Comparison of ENCODE assay signal across 8 cellular contexts in the genomic region with DNA sequence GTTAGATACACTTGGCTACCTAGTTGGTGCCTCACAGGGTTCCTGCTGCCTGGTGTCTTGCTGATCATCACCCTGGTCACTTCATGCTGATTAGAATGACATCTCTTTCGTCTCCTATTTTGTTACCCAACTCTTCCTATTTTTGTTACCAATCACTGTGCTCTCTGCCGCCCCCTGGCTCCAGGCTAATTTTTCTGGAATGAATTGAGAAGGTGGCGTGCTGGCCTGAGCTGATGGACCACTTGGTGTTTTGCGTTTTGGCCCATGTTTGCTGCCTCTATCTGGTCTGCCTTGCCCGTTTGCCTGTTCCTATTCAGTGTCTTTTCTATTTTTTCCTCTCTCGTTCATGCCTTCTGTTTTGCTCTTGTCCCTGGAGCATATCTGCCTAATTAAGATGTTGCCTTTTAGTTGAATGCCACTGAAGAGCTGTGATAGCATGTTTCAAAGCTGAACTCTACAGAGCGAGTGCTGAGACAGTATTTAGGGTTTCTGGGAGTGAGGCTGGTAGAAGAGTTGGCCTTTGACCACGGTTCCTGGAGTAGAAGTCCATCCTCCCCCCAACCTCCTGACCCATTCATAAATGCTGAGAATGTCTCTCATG. TPM values are rescaled to one million over a fixed set of nuclear protein-coding genes. Genes with fewer than 3 reads are reported as not detected.
DNase-seq lines count a peak whose midpoint lies in the region; ATAC-seq, FAIRE-seq and TF ChIP-seq lines count a peak whose summit lies in the region.

No MANE protein-coding gene starts in this region.

- no peaks in the 10 kb centered on the region for H3K27me3 ChIP-seq in GM12878 (replicated peaks in 1 of 2; ENCODE audit: control insufficient read depth in 2 of 2, insufficient read depth in 2 of 2, low read length in 1 of 2)
- H3K27me3 ChIP-seq in thyroid gland, result no peaks in the 10 kb centered on the region

- no peak overlapping the region for H3K9ac ChIP-seq in GM12878 (ENCODE audit: control insufficient read depth, insufficient read depth, low read length)

- no peak overlapping the region for H3K4me2 ChIP-seq in GM12878 (ENCODE audit: control insufficient read depth, insufficient read depth)

- H3K9me3 ChIP-seq in GM12878 (replicated peaks; ENCODE audit: control insufficient read depth, insufficient read depth, low read length), result no peaks in the 10 kb centered on the region
- H3K9me3 ChIP-seq in thyroid gland, result no peaks in the 10 kb centered on the region

- DNase-seq in SIG-M5 treated with dmso at 0.1 percent for 504 hours (lab: John Stamatoyannopoulos, UW; ENCODE audit: unreplicated experiment) (peak; percentile 68), SIG-M5 (lab: John Stamatoyannopoulos, UW) (no peak), RPMI8226 (peak; percentile 60), GM12878 (ENCODE audit: low read depth, low spot score) (no peak), left kidney (ENCODE audit: low read depth, low spot score) (peak; percentile 72), thyroid gland (peak; percentile 55), DMS153 treated with DMSO at 0.1 percent for 48 hours (lab: John Stamatoyannopoulos, UW; ENCODE audit: unreplicated experiment) (no peak)

- in situ Hi-C loops in GM12878 (cut with MboI), result loop anchor here (25.0 kb wide), 1 partner anchor 352 kb away; the partner anchor contains the start of gene CBX7

- RAD21 ChIA-PET in GM12878 (lab: Charles Lee; ENCODE audit: unreplicated experiment), result interaction anchor here (0.5 to 1.6 kb wide), 10 partner anchors 15 to 183 kb away, joined by 3 to 5 read pairs (median 4); no protein-coding TSS in a partner anchor

- TF ChIP-seq POLR2A in GM12878 (IDR thresholded peaks at IDR 0.05; ENCODE audit: low read depth, low read length) (no peak), thyroid gland (IDR thresholded peaks at IDR 0.05) (no peak)

- CTCF ChIA-PET in GM12878 (lab: Yijun Ruan, JAX), result interaction anchor here (0.6 to 8.0 kb wide), 28 partner anchors 9 to 365 kb away, joined by 3 to 75 read pairs (median 6); partner anchors contain the start of genes MIEF1, RPL3, RPS19BP1 and TAB1

- no peak for TF ChIP-seq EP300 in GM12878 (IDR thresholded peaks at IDR 0.05; ENCODE audit: borderline replicate concordance in 1 of 2, control insufficient read depth in 1 of 2, low read depth in 2 of 2, low read length in 2 of 2)

- TF ChIP-seq CTCF in GM12878 (IDR thresholded peaks at IDR 0.05 in 2 of 3, conservative IDR thresholded peaks at IDR 0.05 in 1 of 3; ENCODE audit: control insufficient read depth in 2 of 3, extremely low read depth in 1 of 3, insufficient read depth in 1 of 3, low read depth in 3 of 3, low read length in 3 of 3), result peak; percentile 66 to 74 (median 70)
- TF ChIP-seq CTCF in thyroid gland (IDR thresholded peaks at IDR 0.05), result peak; percentile 30 to 73 (median 52)

- H3K79me2 ChIP-seq in GM12878 (ENCODE audit: control insufficient read depth, insufficient read depth, low read length), result peaks cover 20% of the 10 kb centered on the region

- H3K27ac ChIP-seq in GM12878 (ENCODE audit: control insufficient read depth, insufficient read depth), result no peak overlapping the region
- no peak overlapping the region for H3K27ac ChIP-seq in thyroid gland

- H3K4me3 ChIP-seq in GM12878, result no peak overlapping the region
- H3K4me3 ChIP-seq in thyroid gland (replicated peaks in 1 of 3), result no peak overlapping the region

- H3K4me1 ChIP-seq in GM12878 (ENCODE audit: control insufficient read depth, insufficient read depth, low read length) (peaks cover 16% of the 10 kb centered on the region), thyroid gland (peaks cover 0 to 10% of the 10 kb centered on the region in 2 donors)

- intact Hi-C loops in GM12878 (cut with micrococcal nuclease; ENCODE audit: unreplicated experiment) (loop anchor here (1.0 kb wide), 1 partner anchor 171 kb away; no protein-coding TSS in a partner anchor), thyroid gland (cut with DNase I) (no loop called here)

- TSS peak; percentile 11 for BruUV-seq in GM12878 (replicated peaks; lab: Mats Ljungman, UMichigan)

- FAIRE-seq in GM12878 (lab: Jason Lieb, UNC), result no peak

- H3K36me3 ChIP-seq in GM12878 (ENCODE audit: control insufficient read depth in 2 of 2, insufficient read depth in 2 of 2, low read length in 1 of 2) (peaks cover 31 to 39% of the 10 kb centered on the region in 2 experiments; a peak in 3 of 4 replicates), thyroid gland (peaks cover 39 to 49% of the 10 kb centered on the region in 2 donors)

- TF ChIP-seq RAD21 in GM12878 (IDR thresholded peaks at IDR 0.05; ENCODE audit: insufficient read depth, low read depth, low read length), result peak; percentile 51

- H2AFZ ChIP-seq in GM12878 (ENCODE audit: control insufficient read depth, low read depth, low read length), result no peak overlapping the region

- H4K20me1 ChIP-seq in GM12878 (ENCODE audit: control insufficient read depth, insufficient read depth), result peaks cover 4% of the 10 kb centered on the region; the same call in 1 of the 2 replicates

- 19% methylated on average over 8 of the region's 8 CpGs for WGBS in GM12878 (ENCODE audit: insufficient coverage, insufficient replicate concordance, low lambda C conversion rate, missing lambda C conversion rate)
- 53 to 61% methylated on average over 8 of the region's 8 CpGs for WGBS in thyroid gland, 2 donors

- SMC1A ChIA-PET in GM12878 (lab: Charles Lee; ENCODE audit: uncharacterized antibody, unreplicated experiment), result interaction anchor here (0.6 to 2.2 kb wide), 17 partner anchors 9 to 203 kb away, joined by 3 to 10 read pairs (median 4); partner anchors contain the start of genes MIEF1 and TAB1

- POLR2A ChIA-PET in GM12878 (lab: Charles Lee), result interaction anchor here (0.9 to 1.4 kb wide), 3 partner anchors 10 to 17 kb away, joined by 3 to 5 read pairs (median 3); no protein-coding TSS in a partner anchor

- ATAC-seq in GM12878 (peak; percentile 59), HG03432 (IDR thresholded peaks at IDR 0.05; ENCODE audit: unreplicated experiment) (no peak)

RNA-seq across cellular contexts. Expression of gene ATF4, which starts 5.9 kb away (rescaled TPM):
- 140 and 144 TPM in 2 replicates for total RNA-seq in GM12878 (2013; cell fraction: nucleolus; rRNA removed)
- total RNA-seq in GM12878 (2014; rRNA removed), result 308 and 320 TPM in 2 replicates
- total RNA-seq in GM12878 (2014; rRNA removed; fragmentation: Illumina TruSeq; extraction: Trizol), result 340 and 355 TPM in 2 replicates
- total RNA-seq in GM12878 (2021), result 326 and 331 TPM in 2 replicates
- polyA plus RNA-seq in GM12878 (2011; ENCODE audit: low read depth), result 395 TPM
- polyA plus RNA-seq in GM12878 (2011; rRNA removed), result 566 and 603 TPM in 2 replicates
- 689 and 827 TPM in 2 replicates for polyA plus RNA-seq in GM12878 (2011; cell fraction: cytosol; rRNA removed)
- polyA plus RNA-seq in GM12878 (2011; cell fraction: nucleus; rRNA removed), result 737 and 862 TPM in 2 replicates
- polyA plus RNA-seq in GM12878 (2012), result 477 and 719 TPM in 2 replicates
- 520 and 576 TPM in 2 replicates for polyA plus RNA-seq in GM12878 (2014; fragmentation: Illumina TruSeq; extraction: Trizol)
- 100 to 1,000 TPM in 1 of 2 experiments, 10 to 100 TPM in 1; 88.3 to 187 TPM for polyA plus RNA-seq in GM12878 (2014; fragmentation: Nextera tagmentation; extraction: Ambion mirVana)
- polyA plus RNA-seq in GM12878 (2014; rRNA removed), result 508 and 605 TPM in 2 replicates
- polyA plus RNA-seq in GM12878 (2016; fragmentation: Nextera tagmentation; extraction: Ambion mirVana), result 100 to 1,000 TPM; 165 to 178 TPM
- 145 and 253 TPM in 2 replicates for polyA minus RNA-seq in GM12878 (2011; rRNA and poly(A)+ RNA removed)
- polyA minus RNA-seq in GM12878 (2011; cell fraction: cytosol; rRNA and poly(A)+ RNA removed), result 58.9 and 61.0 TPM in 2 replicates
- polyA minus RNA-seq in GM12878 (2011; cell fraction: nucleus; rRNA and poly(A)+ RNA removed), result 146 and 184 TPM in 2 replicates
- 100 to 1,000 TPM; 173 to 273 (median 210) TPM for total RNA-seq in thyroid gland

RNA-seq across cellular contexts. Expression of gene MIEF1, which starts 12.4 kb away (rescaled TPM):
- total RNA-seq in GM12878 (2013; cell fraction: nucleolus; rRNA removed), result 32.3 and 33.3 TPM in 2 replicates
- total RNA-seq in GM12878 (2014; rRNA removed), result 27.9 and 28.3 TPM in 2 replicates
- total RNA-seq in GM12878 (2014; rRNA removed; fragmentation: Illumina TruSeq; extraction: Trizol), result 24.0 and 26.4 TPM in 2 replicates
- total RNA-seq in GM12878 (2021), result 50.9 and 52.3 TPM in 2 replicates
- 17.7 TPM for polyA plus RNA-seq in GM12878 (2011; ENCODE audit: low read depth)
- 21.3 and 27.9 TPM in 2 replicates for polyA plus RNA-seq in GM12878 (2011; rRNA removed)
- polyA plus RNA-seq in GM12878 (2011; cell fraction: cytosol; rRNA removed), result 29.7 and 30.5 TPM in 2 replicates
- 19.1 and 27.5 TPM in 2 replicates for polyA plus RNA-seq in GM12878 (2011; cell fraction: nucleus; rRNA removed)
- 22.3 and 24.9 TPM in 2 replicates for polyA plus RNA-seq in GM12878 (2012)
- polyA plus RNA-seq in GM12878 (2014; fragmentation: Illumina TruSeq; extraction: Trizol), result 33.1 and 35.8 TPM in 2 replicates
- polyA plus RNA-seq in GM12878 (2014; fragmentation: Nextera tagmentation; extraction: Ambion mirVana), result 10 to 100 TPM; 12.4 to 13.8 TPM
- 30.6 and 35.2 TPM in 2 replicates for polyA plus RNA-seq in GM12878 (2014; rRNA removed)
- 10 to 100 TPM; 43.2 to 46.3 TPM for polyA plus RNA-seq in GM12878 (2016; fragmentation: Nextera tagmentation; extraction: Ambion mirVana)
- polyA minus RNA-seq in GM12878 (2011; rRNA and poly(A)+ RNA removed), result 40.1 and 42.5 TPM in 2 replicates
- polyA minus RNA-seq in GM12878 (2011; cell fraction: cytosol; rRNA and poly(A)+ RNA removed), result 15.5 and 17.6 TPM in 2 replicates
- polyA minus RNA-seq in GM12878 (2011; cell fraction: nucleus; rRNA and poly(A)+ RNA removed), result 11.0 and 23.4 TPM in 2 replicates
- 10 to 100 TPM; 21.4 to 30.5 (median 26.7) TPM for total RNA-seq in thyroid gland

RNA-seq across cellular contexts. Expression of gene RPS19BP1, which starts 18.1 kb away (rescaled TPM):
- 43.6 and 46.7 TPM in 2 replicates for total RNA-seq in GM12878 (2013; cell fraction: nucleolus; rRNA removed)
- total RNA-seq in GM12878 (2014; rRNA removed) (106 and 132 TPM in 2 replicates), GM12878 (2014; rRNA removed; fragmentation: Illumina TruSeq; extraction: Trizol) (36.6 and 47.5 TPM in 2 replicates), GM12878 (2021) (83.6 and 85.7 TPM in 2 replicates), thyroid gland (100 to 1,000 TPM; 120 to 243 (median 171) TPM)
- polyA plus RNA-seq in GM12878 (2011; ENCODE audit: low read depth), result 23.5 TPM
- polyA plus RNA-seq in GM12878 (2011; rRNA removed) (48.1 and 71.5 TPM in 2 replicates), GM12878 (2014; fragmentation: Illumina TruSeq; extraction: Trizol) (8.8 and 20.3 TPM in 2 replicates), GM12878 (2014; fragmentation: Nextera tagmentation; extraction: Ambion mirVana) (10 to 100 TPM in 1 of 2 experiments, 1 to 10 TPM in 1; 2.7 to 14.3 TPM), GM12878 (2014; rRNA removed) (146 and 170 TPM in 2 replicates), GM12878 (2016; fragmentation: Nextera tagmentation; extraction: Ambion mirVana) (100 to 1,000 TPM; 178 to 206 TPM)
- 100 and 140 TPM in 2 replicates for polyA plus RNA-seq in GM12878 (2011; cell fraction: cytosol; rRNA removed)
- 73.0 and 84.9 TPM in 2 replicates for polyA plus RNA-seq in GM12878 (2011; cell fraction: nucleus; rRNA removed)
- polyA plus RNA-seq in GM12878 (2012), result 59.4 and 59.8 TPM in 2 replicates
- 11.3 and 24.2 TPM in 2 replicates for polyA minus RNA-seq in GM12878 (2011; rRNA and poly(A)+ RNA removed)
- polyA minus RNA-seq in GM12878 (2011; cell fraction: cytosol; rRNA and poly(A)+ RNA removed), result 8.0 and 9.8 TPM in 2 replicates
- polyA minus RNA-seq in GM12878 (2011; cell fraction: nucleus; rRNA and poly(A)+ RNA removed), result 19.3 and 32.1 TPM in 2 replicates

RNA-seq across cellular contexts. Expression of gene CACNA1I, which starts 56.1 kb away (rescaled TPM):
- total RNA-seq in GM12878 (2013; cell fraction: nucleolus; rRNA removed), result 0.07 and 0.10 TPM in 2 replicates
- total RNA-seq in GM12878 (2014; rRNA removed), result not detected in 2 replicates
- not detected in 2 replicates for total RNA-seq in GM12878 (2014; rRNA removed; fragmentation: Illumina TruSeq; extraction: Trizol)
- total RNA-seq in GM12878 (2021), result 0.03 TPM in 2 replicates
- not detected for polyA plus RNA-seq in GM12878 (2011; ENCODE audit: low read depth)
- 0.01 TPM in 1 of 2 replicates, not detected in the other for polyA plus RNA-seq in GM12878 (2011; rRNA removed)
- polyA plus RNA-seq in GM12878 (2011; cell fraction: cytosol; rRNA removed), result 0.01 TPM in 1 of 2 replicates, not detected in the other
- 0.04 and 0.06 TPM in 2 replicates for polyA plus RNA-seq in GM12878 (2011; cell fraction: nucleus; rRNA removed)
- polyA plus RNA-seq in GM12878 (2012), result not detected in 2 replicates
- not detected in 2 replicates for polyA plus RNA-seq in GM12878 (2014; fragmentation: Illumina TruSeq; extraction: Trizol)
- polyA plus RNA-seq in GM12878 (2014; fragmentation: Nextera tagmentation; extraction: Ambion mirVana), result not detected
- not detected in 2 replicates for polyA plus RNA-seq in GM12878 (2014; rRNA removed)
- not detected for polyA plus RNA-seq in GM12878 (2016; fragmentation: Nextera tagmentation; extraction: Ambion mirVana)
- under 0.01 TPM in 1 of 2 replicates, not detected in the other for polyA minus RNA-seq in GM12878 (2011; rRNA and poly(A)+ RNA removed)
- not detected in 2 replicates for polyA minus RNA-seq in GM12878 (2011; cell fraction: cytosol; rRNA and poly(A)+ RNA removed)
- not detected in 2 replicates for polyA minus RNA-seq in GM12878 (2011; cell fraction: nucleus; rRNA and poly(A)+ RNA removed)
- 10 to 100 TPM in 1 of 4 donors, 1 to 10 TPM in 3; 3.7 to 10.7 (median 6.4) TPM for total RNA-seq in thyroid gland

RNA-seq across cellular contexts. Expression of gene MGAT3, which starts 57.7 kb away (rescaled TPM):
- total RNA-seq in GM12878 (2013; cell fraction: nucleolus; rRNA removed), result 32.8 and 36.9 TPM in 2 replicates
- total RNA-seq in GM12878 (2014; rRNA removed) (11.3 and 12.0 TPM in 2 replicates), GM12878 (2014; rRNA removed; fragmentation: Illumina TruSeq; extraction: Trizol) (11.8 and 12.5 TPM in 2 replicates), GM12878 (2021) (38.5 and 40.2 TPM in 2 replicates), thyroid gland (1 to 10 TPM in 2 of 4 donors, under 1 TPM in 2; 0.45 to 1.6 (median 0.90) TPM)
- 6.3 TPM for polyA plus RNA-seq in GM12878 (2011; ENCODE audit: low read depth)
- polyA plus RNA-seq in GM12878 (2011; rRNA removed) (9.5 and 16.9 TPM in 2 replicates), GM12878 (2014; fragmentation: Illumina TruSeq; extraction: Trizol) (5.8 and 12.1 TPM in 2 replicates), GM12878 (2014; fragmentation: Nextera tagmentation; extraction: Ambion mirVana) (1 to 10 TPM in 1 of 2 experiments, under 1 TPM in 1; 0.32 to 1.1 TPM), GM12878 (2014; rRNA removed) (23.5 and 25.6 TPM in 2 replicates), GM12878 (2016; fragmentation: Nextera tagmentation; extraction: Ambion mirVana) (1 to 10 TPM; 8.3 to 8.4 TPM)
- 21.5 and 27.7 TPM in 2 replicates for polyA plus RNA-seq in GM12878 (2011; cell fraction: cytosol; rRNA removed)
- 27.2 and 30.1 TPM in 2 replicates for polyA plus RNA-seq in GM12878 (2011; cell fraction: nucleus; rRNA removed)
- 13.9 and 17.0 TPM in 2 replicates for polyA plus RNA-seq in GM12878 (2012)
- polyA minus RNA-seq in GM12878 (2011; rRNA and poly(A)+ RNA removed), result 22.1 and 40.9 TPM in 2 replicates
- 20.5 and 24.1 TPM in 2 replicates for polyA minus RNA-seq in GM12878 (2011; cell fraction: cytosol; rRNA and poly(A)+ RNA removed)
- polyA minus RNA-seq in GM12878 (2011; cell fraction: nucleus; rRNA and poly(A)+ RNA removed), result 8.3 and 15.4 TPM in 2 replicates

Comparison
In these comparisons a context has a peak if more than half of its experiments do, and no peak if none do; other contexts are left out.
1. DNase-seq: peak in SIG-M5 treated with dmso at 0.1 percent for 504 hours (single experiment), RPMI8226 (single experiment), left kidney (single experiment) and thyroid gland (2 of 2); none in SIG-M5 (single experiment), GM12878 (single experiment) and DMS153 treated with DMSO at 0.1 percent for 48 hours (single experiment).